ENCODE assay signal across 20 cellular contexts in the genomic region with DNA sequence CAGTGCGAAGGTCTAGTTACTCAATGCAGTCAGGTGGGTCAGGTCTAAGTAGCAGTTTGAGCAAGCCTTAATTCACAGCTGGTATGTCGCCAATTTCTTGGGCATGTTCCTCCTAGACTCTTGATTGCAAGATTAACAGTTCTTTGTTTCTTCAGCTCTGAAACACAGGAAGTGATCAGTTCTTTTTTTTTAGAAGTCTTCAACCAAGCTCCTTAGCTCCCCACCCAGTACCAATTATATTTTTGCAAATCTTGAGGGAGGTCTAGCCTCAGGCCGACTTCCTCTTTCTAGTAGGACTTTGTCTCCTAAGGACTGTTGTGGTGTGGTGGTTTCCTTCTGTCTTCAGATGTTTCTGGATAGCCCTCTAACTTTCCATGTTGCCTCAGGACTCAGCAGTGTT.
DNase-seq lines count a peak whose midpoint lies in the region; ATAC-seq and TF ChIP-seq lines count a peak whose summit lies in the region.
"Had no signal": no experiment of that assay in that cellular context is flagged by ENCODE, and none has a peak within 500 bp of the region (broad histone marks: within the 10 kb centered on the region; RNA-seq: fewer than 3 reads in every experiment).

No MANE protein-coding gene starts in this region.

- H3K4me1 ChIP-seq in Loucy (ENCODE audit: insufficient read depth, low read length, poor library complexity, severe bottlenecking), result peaks cover 3% of the 10 kb centered on the region
- no peaks in the 10 kb centered on the region for H3K4me1 ChIP-seq in PC-9 (replicated peaks; ENCODE audit: insufficient read depth)

- H3K36me3 Mint-ChIP-seq in activated CD8-positive, alpha-beta T cell treated with anti-CD3 and anti-CD28 coated beads, Interleukin-2, amount 10 ng/mL, durations not matched to agents 7 days and 5 days (ENCODE audit: low read depth), result no peaks in the 10 kb centered on the region
- H3K36me3 Mint-ChIP-seq: natural killer cell had no signal

- H3F3A ChIP-seq in Loucy (ENCODE audit: low read depth) (no peaks in the 10 kb centered on the region), PC-9 (ENCODE audit: insufficient read depth, low read depth) (no peaks in the 10 kb centered on the region)

- CTCF ChIA-PET in PC-9 (lab: Charles Lee), result no interaction called here
- CTCF ChIA-PET in activated CD8-positive, alpha-beta T cell treated with anti-CD3 and anti-CD28 coated beads, Interleukin-2, amount 10 ng/mL, durations not matched to agents 7 days and 5 days (lab: Charles Lee), result no interaction called here

- no TSS peak for BruUV-seq in PC-9 (replicated peaks; lab: Mats Ljungman, UMichigan)

- POLR2A ChIA-PET in PC-9 (lab: Charles Lee; ENCODE audit: unreplicated experiment), result no interaction called here
- POLR2A ChIA-PET in activated CD8-positive, alpha-beta T cell treated with anti-CD3 and anti-CD28 coated beads, Interleukin-2, amount 10 ng/mL, durations not matched to agents 7 days and 5 days (lab: Charles Lee), result no interaction called here

- DNase-seq in SKM-1 treated with dmso at 0.1 percent for 144 hours (lab: John Stamatoyannopoulos, UW; ENCODE audit: unreplicated experiment), result peak; percentile 98
- no peak for DNase-seq in activated CD8-positive, alpha-beta memory T cell treated with anti-CD3 and anti-CD28 coated beads, Interleukin-2, amount 50 U/mL, for 48 hours
- no peak for DNase-seq in NCI-H446 (lab: John Stamatoyannopoulos, UW)
- DNase-seq in PC-9, result no peak
- DNase-seq in activated CD8-positive, alpha-beta T cell treated with anti-CD3 and anti-CD28 coated beads, Interleukin-2, amount 10 ng/mL, durations not matched to agents 7 days and 5 days, result no peak
- DNase-seq: activated CD4-positive, CD25-positive, alpha-beta regulatory T cell treated with anti-CD3 and anti-CD28 coated beads, Interleukin-2, amount 50 U/mL, for 72 hours; aorta; cerebellar nuclear complex; effector memory CD8-positive, alpha-beta T cell; head of caudate nucleus; HFFc6; mammary epithelial cell; natural killer cell; NCI-H1417; NCI-H774 had no signal

- H3K9me3 Mint-ChIP-seq in activated CD8-positive, alpha-beta T cell treated with anti-CD3 and anti-CD28 coated beads, Interleukin-2, amount 10 ng/mL, durations not matched to agents 7 days and 5 days (ENCODE audit: insufficient read depth), result no peaks in the 10 kb centered on the region

- no peak overlapping the region for H3K27ac ChIP-seq in PC-9
- H3K27ac ChIP-seq: RWPE1, thoracic aorta had no signal

- no peak overlapping the region for H3K4me3 Mint-ChIP-seq in activated CD8-positive, alpha-beta T cell treated with anti-CD3 and anti-CD28 coated beads, Interleukin-2, amount 10 ng/mL, durations not matched to agents 7 days and 5 days
- H3K4me3 Mint-ChIP-seq: effector memory CD8-positive, alpha-beta T cell; HFFc6; natural killer cell had no signal

- peak overlapping the region; percentile 20 for H3K4me2 ChIP-seq in Loucy (ENCODE audit: low read depth, low read length, poor library complexity, severe bottlenecking)
- no peak overlapping the region for H3K4me2 ChIP-seq in PC-9
- H3K4me2 ChIP-seq: smooth muscle cell had no signal

- H3K79me2 ChIP-seq in Loucy (ENCODE audit: insufficient read depth, low read length) (no peaks in the 10 kb centered on the region), PC-9 (ENCODE audit: low read depth) (no peaks in the 10 kb centered on the region)

- peak; percentile 59 for ATAC-seq in GM21786 (IDR thresholded peaks at IDR 0.05; ENCODE audit: unreplicated experiment)
- ATAC-seq in activated CD8-positive, alpha-beta T cell treated with anti-CD3 and anti-CD28 coated beads, Interleukin-2, amount 10 ng/mL, durations not matched to agents 7 days and 5 days, result no peak
- ATAC-seq: effector memory CD8-positive, alpha-beta T cell; natural killer cell had no signal

- H3K9me2 ChIP-seq in Loucy (replicated peaks; ENCODE audit: low read depth, low read length) (no peaks in the 10 kb centered on the region), PC-9 (ENCODE audit: insufficient read depth) (no peaks in the 10 kb centered on the region)

- H3K4me1 Mint-ChIP-seq in activated CD8-positive, alpha-beta T cell treated with anti-CD3 and anti-CD28 coated beads, Interleukin-2, amount 10 ng/mL, durations not matched to agents 7 days and 5 days (ENCODE audit: low read depth), result no peaks in the 10 kb centered on the region
- H3K4me1 Mint-ChIP-seq: natural killer cell had no signal

- TF ChIP-seq CTCF in Loucy (conservative IDR thresholded peaks at IDR 0.05; ENCODE audit: low read length) (no peak), PC-9 (conservative IDR thresholded peaks at IDR 0.05) (no peak)

- no peaks in the 10 kb centered on the region for H3K27me3 ChIP-seq in Loucy (ENCODE audit: insufficient read depth, low read length, poor library complexity, severe bottlenecking)
- H3K27me3 ChIP-seq in PC-9 (ENCODE audit: insufficient read depth, low read depth), result no peaks in the 10 kb centered on the region

- H3K27ac Mint-ChIP-seq in activated CD8-positive, alpha-beta T cell treated with anti-CD3 and anti-CD28 coated beads, Interleukin-2, amount 10 ng/mL, durations not matched to agents 7 days and 5 days, result no peak overlapping the region
- H3K27ac Mint-ChIP-seq: effector memory CD8-positive, alpha-beta T cell; HFFc6; natural killer cell had no signal

- no peak overlapping the region for H3K9ac ChIP-seq in Loucy (ENCODE audit: low read depth, low read length, poor library complexity, severe bottlenecking)

- H3K27me3 Mint-ChIP-seq in activated CD8-positive, alpha-beta T cell treated with anti-CD3 and anti-CD28 coated beads, Interleukin-2, amount 10 ng/mL, durations not matched to agents 7 days and 5 days (ENCODE audit: low read depth), result no peaks in the 10 kb centered on the region
- H3K27me3 Mint-ChIP-seq: effector memory CD8-positive, alpha-beta T cell had no signal

- H4K20me1 ChIP-seq in Loucy (ENCODE audit: insufficient read depth, low read length, poor library complexity, severe bottlenecking), result no peaks in the 10 kb centered on the region
- no peaks in the 10 kb centered on the region for H4K20me1 ChIP-seq in PC-9 (ENCODE audit: insufficient read depth)

- H3K36me3 ChIP-seq in Loucy (ENCODE audit: insufficient read depth, low read length) (no peaks in the 10 kb centered on the region), PC-9 (ENCODE audit: low read depth) (no peaks in the 10 kb centered on the region)
- H3K36me3 ChIP-seq: thoracic aorta had no signal

- no peaks in the 10 kb centered on the region for H3K9me3 ChIP-seq in Loucy (ENCODE audit: insufficient read depth, low read depth, low read length)
- H3K9me3 ChIP-seq in PC-9 (ENCODE audit: insufficient read depth, low read depth), result no peaks in the 10 kb centered on the region
- H3K9me3 ChIP-seq: thoracic aorta had no signal

- H3K4me3 ChIP-seq in Loucy (ENCODE audit: low read length, poor library complexity, severe bottlenecking) (no peak overlapping the region), PC-9 (no peak overlapping the region)
- H3K4me3 ChIP-seq: smooth muscle cell, thoracic aorta had no signal

- peak overlapping the region; percentile 65 for H2AFZ ChIP-seq in Loucy (ENCODE audit: low read length)
- H2AFZ ChIP-seq in PC-9, result no peak overlapping the region

- intact Hi-C loops in PC-9 (cut with micrococcal nuclease; ENCODE audit: unreplicated experiment), result no loop called here
